Comparison of ENCODE assay signal across 1 cellular context in the genomic region with DNA sequence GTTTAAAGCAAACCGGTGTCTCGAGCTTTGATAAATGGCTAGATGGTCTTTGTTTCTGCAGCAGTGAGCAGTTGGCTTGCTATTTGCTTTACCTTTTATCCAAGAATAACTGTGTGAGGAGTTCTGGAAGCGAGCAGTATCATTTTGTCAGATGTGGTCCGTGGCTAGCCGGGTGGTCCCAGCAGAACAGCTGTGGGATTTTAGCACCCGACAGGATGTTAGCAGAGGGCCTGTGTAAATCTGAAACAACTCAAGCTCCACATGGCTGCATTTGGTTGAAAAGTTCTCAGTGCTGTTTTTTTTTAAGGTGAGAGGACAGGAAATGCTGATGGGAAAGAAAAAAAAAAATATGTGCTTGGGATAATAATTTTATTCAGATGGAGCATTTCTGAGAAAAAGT.
TF ChIP-seq lines count a peak whose summit lies in the region.

No MANE protein-coding gene starts in this region.

TF ChIP-seq in K562, 482 proteins besides CTCF, POLR2A, EP300 and RAD21 (continued from another document):
- TF ChIP-seq ZNF408 (CRISPR knock-in tag; IDR thresholded peaks at IDR 0.05; ENCODE audit: low read depth) = no peak
